8 cellular contexts compared by ENCODE assay signal in genomic region chr11:60130496-60130895, GRCh38. TPM values are rescaled to one million over a fixed set of nuclear protein-coding genes. Genes with fewer than 3 reads are reported as not detected.
DNase-seq lines count a peak whose midpoint lies in the region; ATAC-seq, FAIRE-seq and TF ChIP-seq lines count a peak whose summit lies in the region.

No MANE protein-coding gene starts in this region.

- POLR2A ChIA-PET in A549 (lab: Yijun Ruan, JAX), result no interaction called here

- peak; percentile 81 to 89; a peak in 5 of 6 replicates for ATAC-seq in A549

- TF ChIP-seq RAD21 in A549 (conservative IDR thresholded peaks at IDR 0.05 in 1 of 2, IDR thresholded peaks at IDR 0.05 in 1 of 2), result peak; percentile 38 to 56

- H3K9me3 ChIP-seq in A549 (no peaks in the 10 kb centered on the region), tibial artery (peaks cover 0 to 9% (median 0%) of the 10 kb centered on the region in 3 donors)

- H3K27me3 Mint-ChIP-seq in immature natural killer cell (ENCODE audit: low read depth in 3 of 3), result peaks cover 0 to 3% (median 2%) of the 10 kb centered on the region in 3 donors

- no peak overlapping the region for H3K4me2 ChIP-seq in A549

- no peak for FAIRE-seq in A549 (lab: Jason Lieb, UNC)

- H3K9me3 Mint-ChIP-seq in immature natural killer cell, result peaks cover 0 to 2% (median 0%) of the 10 kb centered on the region in 6 donors

- peaks cover 0 to 3% (median 0%) of the 10 kb centered on the region in 3 donors for H3K36me3 Mint-ChIP-seq in immature natural killer cell

- H3K36me3 ChIP-seq in tibial artery, result no peaks in the 10 kb centered on the region

- no peaks in the 10 kb centered on the region for H3K4me1 Mint-ChIP-seq in immature natural killer cell

- TF ChIP-seq POLR2A in A549 (IDR thresholded peaks at IDR 0.05; ENCODE audit: low read length), result no peak

- no peaks in the 10 kb centered on the region for H3K27me3 ChIP-seq in tibial artery

- CTCF ChIA-PET in A549 (lab: Yijun Ruan, JAX), result interaction anchor here (1.1 kb wide), 1 partner anchor 308 kb away, joined by 7 read pairs; no protein-coding TSS in a partner anchor

- TF ChIP-seq EP300 in A549 (IDR thresholded peaks at IDR 0.05), result no peak

- H3K27ac ChIP-seq in A549 (no peak overlapping the region), tibial artery (no peak overlapping the region)

- H3K27ac Mint-ChIP-seq in immature natural killer cell, result no peak overlapping the region

- H3K4me3 Mint-ChIP-seq in immature natural killer cell, result no peak overlapping the region

- TF ChIP-seq CTCF in A549 (IDR thresholded peaks at IDR 0.05) (peak; percentile 38), GM12873 (IDR thresholded peaks at IDR 0.05; ENCODE audit: insufficient read depth, low read depth, low read length, missing control alignments) (peak; percentile 44), cardiac fibroblast (IDR thresholded peaks at IDR 0.05; ENCODE audit: low read depth, low read length) (no peak), tibial artery (IDR thresholded peaks at IDR 0.05) (no peak)

- DNase-seq in A549 (ENCODE audit: low read depth in 1 of 2, low spot score in 1 of 2) (peak; percentile 24 to 42), NCI-H446 (lab: John Stamatoyannopoulos, UW) (peak; percentile 32 to 74), cardiac fibroblast (ENCODE audit: low read depth in 2 of 2) (peak; percentile 0 to 2), middle frontal gyrus (ENCODE audit: extremely low spot score, low spot score) (peak; percentile 17), immature natural killer cell (no peak), COR-L47 (lab: John Stamatoyannopoulos, UW) (no peak), tibial artery (no peak)

- H3K4me1 ChIP-seq in A549 (no peaks in the 10 kb centered on the region), tibial artery (no peaks in the 10 kb centered on the region)

- H3K4me3 ChIP-seq in A549 (no peak overlapping the region), cardiac fibroblast (replicated peaks in 1 of 2; ENCODE audit: low read depth in 2 of 2, low read length in 2 of 2) (no peak overlapping the region), tibial artery (no peak overlapping the region)

- intact Hi-C loops in tibial artery (cut with DNase I; ENCODE audit: low total_unique reads), result no loop called here

TF ChIP-seq in A549, 52 proteins besides CTCF, POLR2A, EP300 and RAD21:
- TF ChIP-seq SMC3 (IDR thresholded peaks at IDR 0.05), result peak; percentile 40; the same call in 1 of the 3 replicates
- TF ChIP-seq MYC (IDR thresholded peaks at IDR 0.05; ENCODE audit: borderline replicate concordance, low read length), result no peak
TF ChIP-seq in A549: peak in this region for 1.

RNA-seq across cellular contexts. Expression of gene MS4A2, which starts 42.0 kb away (rescaled TPM):
- polyA plus RNA-seq in A549 (2011; rRNA removed) (not detected in 2 replicates), A549 (2017; fragmentation: RNase III; extraction: RNeasy Plus Mini Kit Qiagen cat#74134 plus additional on column Dnase treatment) (not detected in 3 replicates), immature natural killer cell (under 1 TPM in 1 of 3 donors, not detected in 2; 0.10 TPM)
- polyA plus RNA-seq in A549 (2012; cell fraction: cytosol; rRNA removed), result not detected in 2 replicates
- not detected in 2 replicates for polyA plus RNA-seq in A549 (2012; cell fraction: nucleus; rRNA removed)
- not detected in 2 replicates for polyA minus RNA-seq in A549 (2011; rRNA and poly(A)+ RNA removed)

RNA-seq across cellular contexts. Expression of gene MS4A6A, which starts 52.4 kb away (rescaled TPM):
- polyA plus RNA-seq in A549 (2011; rRNA removed), result not detected in 2 replicates
- polyA plus RNA-seq in A549 (2012; cell fraction: cytosol; rRNA removed), result not detected in 2 replicates
- polyA plus RNA-seq in A549 (2012; cell fraction: nucleus; rRNA removed), result not detected in 2 replicates
- polyA plus RNA-seq in A549 (2017; fragmentation: RNase III; extraction: RNeasy Plus Mini Kit Qiagen cat#74134 plus additional on column Dnase treatment), result not detected in 3 replicates
- not detected in 2 replicates for polyA minus RNA-seq in A549 (2011; rRNA and poly(A)+ RNA removed)
- 10 to 100 TPM in 2 of 3 donors, 1 to 10 TPM in 1; 4.6 to 54.4 (median 34.2) TPM for polyA plus RNA-seq in immature natural killer cell

Comparison
In these comparisons a context has a peak if more than half of its experiments do, and no peak if none do; other contexts are left out.
1. DNase-seq: peak in A549 (2 of 2), NCI-H446 (2 of 2), cardiac fibroblast (2 of 2) and middle frontal gyrus (single experiment); none in immature natural killer cell (0 of 3), COR-L47 (single experiment) and tibial artery (0 of 2).
2. CTCF ChIP-seq: peak in A549 (single experiment) and GM12873 (single experiment); none in cardiac fibroblast (single experiment) and tibial artery (0 of 2).
3. RNA of gene MS4A6A, which starts 52.4 kb away (polyA plus RNA-seq): 4.6 to 54.4 TPM in immature natural killer cell; not detected in A549; every median in the first group is over 4 times any median in the second.